21 cellular contexts compared by ENCODE assay signal in genomic region chr15:61828860-61829513, GRCh38.
"Had no signal": no experiment of that assay in that cellular context is flagged by ENCODE, and none has a peak within 500 bp of the region (broad histone marks: within the 10 kb centered on the region; RNA-seq: fewer than 3 reads in every experiment).

No MANE protein-coding gene starts in this region.

- H3K9ac ChIP-seq: KMS-11 had no signal

- H3K4me2 ChIP-seq: KMS-11 had no signal

- ATAC-seq: activated T-cell treated with anti-CD3 and anti-CD28 coated beads, Interleukin-2, amount 50 U/mL, for 4 hours; activated T-helper 17 cell treated with anti-CD3 and anti-CD28 coated beads, Interleukin-2, amount 50 U/mL, for 72 hours; PC-3 had no signal

- DNase-seq: activated CD4-positive, alpha-beta memory T cell treated with anti-CD3 and anti-CD28 coated beads for 36 hours; activated CD4-positive, alpha-beta T cell treated with anti-CD3 and anti-CD28 coated beads, Interleukin-2, amount 10 ng/mL, durations not matched to agents 7 days and 5 days; activated CD4-positive, CD25-positive, alpha-beta regulatory T cell; activated CD8-positive, alpha-beta memory T cell treated with anti-CD3 and anti-CD28 coated beads for 24 hours; activated gamma-delta T cell; activated naive CD4-positive, alpha-beta T cell treated with anti-CD3 and anti-CD28 coated beads for 36 hours; activated T-cell treated with anti-CD3 and anti-CD28 coated beads, Interleukin-2, amount 50 U/mL, for 4 hours; MV-4-11; NCI-H1092 treated with DMSO at 0.1 percent for 48 hours; NCI-H1417 treated with DMSO at 0.1 percent for 48 hours; NCI-H1694 treated with DMSO at 0.1 percent for 48 hours; NCI-H2081 treated with DMSO at 0.1 percent for 48 hours; NCI-H446; NCI-H524; PC-3; SHP77 treated with DMSO at 0.1 percent for 48 hours; T-helper 2 cell; T1000 had no signal

- H3K27ac ChIP-seq: KMS-11, VCaP had no signal
